Comparison of ENCODE assay signal across 8 cellular contexts in genomic region chr17:67993153-67993997, GRCh38. TPM values are rescaled to one million over a fixed set of nuclear protein-coding genes. Genes with fewer than 3 reads are reported as not detected.
DNase-seq lines count a peak whose midpoint lies in the region; ATAC-seq, FAIRE-seq and TF ChIP-seq lines count a peak whose summit lies in the region.

No MANE protein-coding gene starts in this region.

- TF ChIP-seq RAD21 in HepG2 (CRISPR knock-in tag; IDR thresholded peaks at IDR 0.05): peak; percentile 46; the same call in 1 of the 2 replicates

- peak overlapping the region; percentile 79 for H3K9ac ChIP-seq in HepG2 (ENCODE audit: insufficient read depth, low read depth, low read length)

- peak; percentile 12; the same call in 1 of the 2 replicates for TF ChIP-seq CTCF in HepG2 (CRISPR knock-in tag; IDR thresholded peaks at IDR 0.05)

- H4K20me1 ChIP-seq in HepG2 (ENCODE audit: insufficient read depth, low read length): no peaks in the 10 kb centered on the region

- peak overlapping the region; percentile 91 for H3K27ac ChIP-seq in HepG2 (ENCODE audit: extremely low read length, insufficient read depth, low read length)

- TF ChIP-seq EP300 in HepG2 (IDR thresholded peaks at IDR 0.05; ENCODE audit: low read depth in 2 of 2, low read length in 2 of 2): no peak
- TF ChIP-seq EP300 in HepG2 (CRISPR knock-in tag; IDR thresholded peaks at IDR 0.05; ENCODE audit: borderline replicate concordance): no peak

- no TSS peak for BruUV-seq in HepG2 (replicated peaks; lab: Mats Ljungman, UMichigan)

- no peaks in the 10 kb centered on the region for H3K79me2 ChIP-seq in HepG2 (ENCODE audit: insufficient read depth, low read length)

- 0% methylated on average over 34 of the region's 144 CpGs for WGBS in HepG2 (ENCODE audit: low lambda C conversion rate)

- H3K27me3 ChIP-seq in HepG2 (ENCODE audit: control insufficient read depth in 1 of 2, insufficient read depth in 2 of 2, low read length in 2 of 2): peaks cover 0 to 7% of the 10 kb centered on the region in 2 experiments; a peak in 1 of 5 replicates

- CTCF ChIA-PET in HepG2 (lab: Yijun Ruan, JAX; ENCODE audit: low intra/inter-chr PET ratio, low total read pairs): no interaction called here

- H3K4me2 ChIP-seq in HepG2 (ENCODE audit: low read depth, low read length): peak overlapping the region; percentile 99

- DNase-seq in AG08396 (ENCODE audit: low spot score) (peak; percentile 93), NCI-H345 (lab: John Stamatoyannopoulos, UW) (peak; percentile 91), dedifferentiated amniotic fluid mesenchymal stem cell (ENCODE audit: extremely low spot score) (peak; percentile 62), HepG2 (ENCODE audit: low spot score) (peak; percentile 68)
- DNase-seq in activated CD4-positive, alpha-beta T cell treated with anti-CD3 and anti-CD28 coated beads for 48 hours: peak; percentile 77
- DNase-seq in stimulated activated CD4-positive, alpha-beta T cell treated with anti-CD3 and anti-CD28 coated beads, Interleukin-2, amount 100 ng/mL, for 4 hours (ENCODE audit: low read depth): peak; percentile 44

- no peaks in the 10 kb centered on the region for H3K9me3 ChIP-seq in HepG2 (ENCODE audit: low read length)

- FAIRE-seq in HepG2 (lab: Jason Lieb, UNC): no peak

- H3K4me3 ChIP-seq in HepG2 (replicated peaks in 1 of 3; ENCODE audit: insufficient read depth in 1 of 3, low read depth in 2 of 3, low read length in 3 of 3): peak overlapping the region; percentile 85 to 89 (median 88)

- peak; percentile 41 to 50; a peak in 1 of 4 replicates for TF ChIP-seq POLR2A in HepG2 (IDR thresholded peaks at IDR 0.05; ENCODE audit: insufficient read depth in 1 of 2, low read depth in 2 of 2, low read length in 2 of 2)

- ATAC-seq in GM18873 (IDR thresholded peaks at IDR 0.05; ENCODE audit: low FRiP score, unreplicated experiment) (peak; percentile 58), HG03103 (IDR thresholded peaks at IDR 0.05; ENCODE audit: low read depth, unreplicated experiment) (peak; percentile 73), HepG2 (peak; percentile 72)

- H3K36me3 ChIP-seq in HepG2 (replicated peaks in 1 of 2; ENCODE audit: control insufficient read depth in 1 of 2, insufficient read depth in 2 of 2, low read length in 2 of 2): no peaks in the 10 kb centered on the region

- H2AFZ ChIP-seq in HepG2 (ENCODE audit: low read length): no peak overlapping the region

- POLR2A ChIA-PET in HepG2 (lab: Yijun Ruan, JAX): interaction anchor here (1.0 to 2.7 kb wide), 5 partner anchors 26 to 1333 kb away, joined by 3 to 25 read pairs (median 6); partner anchors contain the start of genes ABCA5 and KPNA2

- peaks cover 36% of the 10 kb centered on the region for H3K4me1 ChIP-seq in HepG2 (ENCODE audit: insufficient read depth, low read length)

- intact Hi-C loops in HepG2 (cut with micrococcal nuclease; ENCODE audit: unreplicated experiment): no loop called here

- in situ Hi-C loops in HepG2 (cut with HindIII; ENCODE audit: extremely low pct_ligation_motif_present, low pct_unique_long_range_greater_than_20kb): no loop called here

TF ChIP-seq in HepG2, 621 proteins besides CTCF, POLR2A, EP300 and RAD21 (continues in another document):
- TF ChIP-seq XRCC5 (optimal IDR thresholded peaks at IDR 0.05; ENCODE audit: low read length) (peak; percentile 62), CAMTA2 (CRISPR knock-in tag; IDR thresholded peaks at IDR 0.05; ENCODE audit: borderline replicate concordance) (no peak), ATRX (CRISPR knock-in tag; IDR thresholded peaks at IDR 0.05; ENCODE audit: borderline replicate concordance) (no peak), DZIP1 (CRISPR knock-in tag; IDR thresholded peaks at IDR 0.05) (peak; percentile 30; the same call in 1 of the 2 replicates), SNAI1 (CRISPR knock-in tag; IDR thresholded peaks at IDR 0.05; ENCODE audit: borderline replicate concordance) (no peak), KDM3A (CRISPR knock-in tag; IDR thresholded peaks at IDR 0.05; ENCODE audit: low read depth) (no peak), NFE2L1 (CRISPR knock-in tag; IDR thresholded peaks at IDR 0.05; ENCODE audit: borderline replicate concordance) (no peak), NCOA1 (CRISPR knock-in tag; IDR thresholded peaks at IDR 0.05) (no peak)
- TF ChIP-seq, protein P1, sequence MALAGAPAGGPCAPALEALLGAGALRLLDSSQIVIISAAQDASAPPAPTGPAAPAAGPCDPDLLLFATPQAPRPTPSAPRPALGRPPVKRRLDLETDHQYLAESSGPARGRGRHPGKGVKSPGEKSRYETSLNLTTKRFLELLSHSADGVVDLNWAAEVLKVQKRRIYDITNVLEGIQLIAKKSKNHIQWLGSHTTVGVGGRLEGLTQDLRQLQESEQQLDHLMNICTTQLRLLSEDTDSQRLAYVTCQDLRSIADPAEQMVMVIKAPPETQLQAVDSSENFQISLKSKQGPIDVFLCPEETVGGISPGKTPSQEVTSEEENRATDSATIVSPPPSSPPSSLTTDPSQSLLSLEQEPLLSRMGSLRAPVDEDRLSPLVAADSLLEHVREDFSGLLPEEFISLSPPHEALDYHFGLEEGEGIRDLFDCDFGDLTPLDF (CRISPR knock-in tag; IDR thresholded peaks at IDR 0.05): no peak

RNA-seq across cellular contexts. Expression of gene C17orf58, which starts 2.9 kb away (rescaled TPM):
- total RNA-seq in HepG2 (2016; rRNA removed; fragmentation: Illumina TruSeq; extraction: Trizol): 15.6 and 15.8 TPM in 2 replicates
- 12.9 and 19.3 TPM in 2 replicates for total RNA-seq in HepG2 (2016; cell fraction: cytosol; rRNA removed; fragmentation: Illumina TruSeq; extraction: Trizol; ENCODE audit: low read depth)
- total RNA-seq in HepG2 (2016; cell fraction: insoluble cytoplasmic fraction; rRNA removed; fragmentation: Illumina TruSeq; extraction: Trizol): 16.5 and 17.3 TPM in 2 replicates
- total RNA-seq in HepG2 (2016; cell fraction: membrane; rRNA removed; fragmentation: Illumina TruSeq; extraction: Trizol): 26.7 and 28.4 TPM in 2 replicates
- total RNA-seq in HepG2 (2016; cell fraction: nucleus; rRNA removed; fragmentation: Illumina TruSeq; extraction: Trizol): 7.5 and 8.2 TPM in 2 replicates
- 14.7 and 15.8 TPM in 2 replicates for polyA plus RNA-seq in HepG2 (2011; rRNA removed)
- 13.6 and 14.2 TPM in 2 replicates for polyA plus RNA-seq in HepG2 (2011; cell fraction: cytosol; rRNA removed)
- polyA plus RNA-seq in HepG2 (2011; cell fraction: nucleus; rRNA removed): 5.0 and 6.4 TPM in 2 replicates
- 8.2 and 10.9 TPM in 2 replicates for polyA plus RNA-seq in HepG2 (2012)
- 17.7 and 20.4 TPM in 2 replicates for polyA plus RNA-seq in HepG2 (2016; cell fraction: cytosol; fragmentation: Illumina TruSeq; extraction: Trizol; ENCODE audit: low read depth)
- 19.2 and 21.6 TPM in 2 replicates for polyA plus RNA-seq in HepG2 (2016; cell fraction: insoluble cytoplasmic fraction; fragmentation: Illumina TruSeq; extraction: Trizol; ENCODE audit: low read depth)
- polyA plus RNA-seq in HepG2 (2016; cell fraction: membrane; fragmentation: Illumina TruSeq; extraction: Trizol; ENCODE audit: low read depth): 26.7 and 27.3 TPM in 2 replicates
- 17.0 and 18.8 TPM in 2 replicates for polyA plus RNA-seq in HepG2 (2016; cell fraction: nucleus; fragmentation: Illumina TruSeq; extraction: Trizol; ENCODE audit: insufficient read depth, low read depth)
- 5.0 and 8.9 TPM in 2 replicates for polyA minus RNA-seq in HepG2 (2011; rRNA and poly(A)+ RNA removed; ENCODE audit: low replicate concordance)
- 4.3 and 6.3 TPM in 2 replicates for polyA minus RNA-seq in HepG2 (2011; cell fraction: cytosol; rRNA and poly(A)+ RNA removed)
- 2.2 and 3.0 TPM in 2 replicates for polyA minus RNA-seq in HepG2 (2011; cell fraction: nucleus; rRNA and poly(A)+ RNA removed)

RNA-seq across cellular contexts. Expression of gene KPNA2, which starts 42.2 kb away (rescaled TPM):
- total RNA-seq in HepG2 (2016; rRNA removed; fragmentation: Illumina TruSeq; extraction: Trizol): 305 and 410 TPM in 2 replicates
- 130 and 151 TPM in 2 replicates for total RNA-seq in HepG2 (2016; cell fraction: cytosol; rRNA removed; fragmentation: Illumina TruSeq; extraction: Trizol; ENCODE audit: low read depth)
- total RNA-seq in HepG2 (2016; cell fraction: insoluble cytoplasmic fraction; rRNA removed; fragmentation: Illumina TruSeq; extraction: Trizol): 293 and 395 TPM in 2 replicates
- total RNA-seq in HepG2 (2016; cell fraction: membrane; rRNA removed; fragmentation: Illumina TruSeq; extraction: Trizol): 181 and 208 TPM in 2 replicates
- total RNA-seq in HepG2 (2016; cell fraction: nucleus; rRNA removed; fragmentation: Illumina TruSeq; extraction: Trizol): 176 and 216 TPM in 2 replicates
- polyA plus RNA-seq in HepG2 (2011; rRNA removed): 76.7 and 111 TPM in 2 replicates
- 89.6 and 93.6 TPM in 2 replicates for polyA plus RNA-seq in HepG2 (2011; cell fraction: cytosol; rRNA removed)
- 62.8 and 68.9 TPM in 2 replicates for polyA plus RNA-seq in HepG2 (2011; cell fraction: nucleus; rRNA removed)
- polyA plus RNA-seq in HepG2 (2012): 104 and 144 TPM in 2 replicates
- 63.3 and 66.0 TPM in 2 replicates for polyA plus RNA-seq in HepG2 (2016; cell fraction: cytosol; fragmentation: Illumina TruSeq; extraction: Trizol; ENCODE audit: low read depth)
- polyA plus RNA-seq in HepG2 (2016; cell fraction: insoluble cytoplasmic fraction; fragmentation: Illumina TruSeq; extraction: Trizol; ENCODE audit: low read depth): 396 and 415 TPM in 2 replicates
- polyA plus RNA-seq in HepG2 (2016; cell fraction: membrane; fragmentation: Illumina TruSeq; extraction: Trizol; ENCODE audit: low read depth): 85.9 and 88.8 TPM in 2 replicates
- 251 and 259 TPM in 2 replicates for polyA plus RNA-seq in HepG2 (2016; cell fraction: nucleus; fragmentation: Illumina TruSeq; extraction: Trizol; ENCODE audit: insufficient read depth, low read depth)
- 207 and 617 TPM in 2 replicates for polyA minus RNA-seq in HepG2 (2011; rRNA and poly(A)+ RNA removed; ENCODE audit: low replicate concordance)
- polyA minus RNA-seq in HepG2 (2011; cell fraction: cytosol; rRNA and poly(A)+ RNA removed): 122 and 150 TPM in 2 replicates
- polyA minus RNA-seq in HepG2 (2011; cell fraction: nucleus; rRNA and poly(A)+ RNA removed): 120 and 124 TPM in 2 replicates

Comparison
In these comparisons a context has a peak if more than half of its experiments do, and no peak if none do; other contexts are left out.
1. Peak in every context shown above with its lines: DNase-seq, ATAC-seq, H3K4me3 ChIP-seq and H3K27ac ChIP-seq.